ENCODE assay signal across 10 cellular contexts in the genomic region with DNA sequence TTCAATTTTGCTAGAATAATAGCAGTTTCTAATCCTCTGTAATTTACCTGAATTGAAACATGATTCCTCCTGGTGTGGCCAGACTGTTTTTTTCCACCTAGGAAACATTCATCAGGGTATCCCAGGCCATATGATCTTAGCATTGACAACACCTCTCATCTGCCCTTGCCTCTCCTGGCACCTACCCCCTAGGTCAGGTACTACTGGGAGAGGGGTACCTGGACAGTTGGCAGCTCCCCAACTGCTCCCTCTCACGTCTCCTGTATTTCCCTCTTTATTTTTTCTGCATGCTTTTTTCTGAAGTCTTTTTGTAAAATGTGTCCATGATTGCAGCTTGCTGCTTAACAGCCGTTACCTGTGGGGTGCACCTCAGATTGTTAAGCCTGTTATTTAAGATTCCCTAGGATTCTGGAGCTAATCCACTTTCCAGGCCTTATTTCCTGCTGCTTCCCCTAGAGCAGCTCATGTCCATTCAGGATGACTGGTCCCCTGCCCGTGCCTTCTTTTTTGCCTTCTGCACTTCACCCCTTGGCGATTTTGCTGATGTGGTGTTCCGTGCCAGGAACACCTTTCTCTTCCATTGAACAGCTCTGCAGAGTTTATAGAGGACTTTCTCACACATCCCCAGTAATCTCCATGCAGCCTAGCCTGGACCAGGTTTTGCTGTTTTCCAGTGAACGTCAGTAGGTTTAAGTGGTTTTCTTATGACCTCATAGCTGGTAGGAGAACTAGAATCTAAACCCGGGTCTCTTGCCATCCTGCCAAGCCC. TPM values are rescaled to one million over a fixed set of nuclear protein-coding genes. Genes with fewer than 3 reads are reported as not detected.
A peak's percentile ranks its signal among the peaks of the same experiment; 100 is the strongest.
DNase-seq lines count a peak whose midpoint lies in the region; ATAC-seq and TF ChIP-seq lines count a peak whose summit lies in the region.
"Had no signal": no experiment of that assay in that cellular context is flagged by ENCODE, and none has a peak within 500 bp of the region (broad histone marks: within the 10 kb centered on the region; RNA-seq: fewer than 3 reads in every experiment).

No MANE protein-coding gene starts in this region.

- H3K36me3 ChIP-seq in ES-I3 (ENCODE audit: insufficient read depth, low read length): no peaks in the 10 kb centered on the region

- DNase-seq in NCI-H2196 treated with DMSO at 0.1 percent for 48 hours (lab: John Stamatoyannopoulos, UW; ENCODE audit: unreplicated experiment) (peak; percentile 55), coronary artery (ENCODE audit: low spot score) (no peak), mesothelial cell of epicardium (ENCODE audit: low spot score in 2 of 2, unreplicated experiment in 2 of 2) (no peak), erythroblast (lab: John Stamatoyannopoulos, UW) (no peak), omental fat pad (ENCODE audit: low spot score) (no peak), medulla oblongata (ENCODE audit: extremely low spot score) (no peak)
- DNase-seq: effector memory CD8-positive, alpha-beta T cell; GF-D8 had no signal

- no peaks in the 10 kb centered on the region for H3K27me3 Mint-ChIP-seq in mesothelial cell of epicardium (ENCODE audit: low read depth)
- H3K27me3 Mint-ChIP-seq: effector memory CD8-positive, alpha-beta T cell had no signal

- H3K27ac ChIP-seq in coronary artery: no peak overlapping the region

- ATAC-seq in omental fat pad (ENCODE audit: low FRiP score): no peak
- no peak for ATAC-seq in GM19455 (IDR thresholded peaks at IDR 0.05; ENCODE audit: unreplicated experiment)
- ATAC-seq: effector memory CD8-positive, alpha-beta T cell had no signal

- H3K27ac Mint-ChIP-seq in mesothelial cell of epicardium: no peak overlapping the region

- H3K4me1 ChIP-seq in ES-I3 (ENCODE audit: insufficient read depth, low read length): peaks cover 16% of the 10 kb centered on the region

- no peak for TF ChIP-seq POLR2A in erythroblast (IDR thresholded peaks at IDR 0.05; ENCODE audit: low read length)

- H3K36me3 Mint-ChIP-seq in mesothelial cell of epicardium: no peaks in the 10 kb centered on the region

- peak overlapping the region; percentile 52; the same call in 1 of the 2 replicates for H3K9ac ChIP-seq in ES-I3 (ENCODE audit: low read depth, low read length)

- H3K4me3 ChIP-seq in coronary artery: peak overlapping the region; percentile 24

- TF ChIP-seq CTCF in coronary artery (IDR thresholded peaks at IDR 0.05): no peak
- no peak for TF ChIP-seq CTCF in mesothelial cell of epicardium (IDR thresholded peaks at IDR 0.05; ENCODE audit: unreplicated experiment)
- no peak for TF ChIP-seq CTCF in omental fat pad (IDR thresholded peaks at IDR 0.05)

- H3K9me3 Mint-ChIP-seq in mesothelial cell of epicardium: no peaks in the 10 kb centered on the region
- H3K9me3 Mint-ChIP-seq: effector memory CD8-positive, alpha-beta T cell had no signal

- H3K4me1 Mint-ChIP-seq in mesothelial cell of epicardium: peaks cover 8% of the 10 kb centered on the region

- peak overlapping the region; percentile 45 for H3K4me3 Mint-ChIP-seq in mesothelial cell of epicardium

- H3K9me3 ChIP-seq in ES-I3 (ENCODE audit: control insufficient read depth, insufficient read depth, low read length): no peaks in the 10 kb centered on the region

RNA-seq across cellular contexts. Expression of a gene that starts 33.6 kb away (rescaled TPM):
- total RNA-seq in mesothelial cell of epicardium (11.8 to 12.7 TPM (median 12.7 TPM) in 3 replicates), omental fat pad (10 to 100 TPM in 3 of 4 donors, 1 to 10 TPM in 1; 8.9 to 27.5 (median 11.6) TPM)
